In the genomic region with DNA sequence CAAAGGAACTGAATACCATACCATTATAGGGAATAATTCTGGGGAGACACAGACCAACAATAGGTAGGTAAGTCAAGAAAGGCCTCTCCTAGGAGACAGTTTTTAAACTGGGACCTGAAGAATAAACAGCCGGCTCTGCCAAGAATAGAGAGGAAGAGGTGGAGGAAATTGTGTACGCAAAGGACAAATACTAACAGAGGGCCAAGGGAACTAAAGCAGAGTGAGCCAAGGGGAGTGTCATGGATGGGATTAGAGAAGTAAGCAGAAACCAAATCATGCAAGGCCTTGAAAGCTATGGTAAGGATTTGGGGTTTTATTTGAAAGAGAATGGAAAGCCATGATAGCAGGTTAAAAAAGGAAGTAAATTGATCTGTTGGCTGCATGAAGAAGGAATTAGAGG, we compare ENCODE assay signal across 14 cellular contexts. TPM values are rescaled to one million over a fixed set of nuclear protein-coding genes. Genes with fewer than 3 reads are reported as not detected.
DNase-seq lines count a peak whose midpoint lies in the region; FAIRE-seq and TF ChIP-seq lines count a peak whose summit lies in the region.
"Had no signal": no experiment of that assay in that cellular context is flagged by ENCODE, and none has a peak within 500 bp of the region (broad histone marks: within the 10 kb centered on the region; RNA-seq: fewer than 3 reads in every experiment).

No MANE protein-coding gene starts in this region.

- H3K36me3 ChIP-seq in mesendoderm (ENCODE audit: control insufficient read depth, insufficient read depth, low read length): no peaks in the 10 kb centered on the region

- H3K27ac ChIP-seq in VCaP: peak overlapping the region; percentile 59
- no peak overlapping the region for H3K27ac ChIP-seq in mesendoderm (ENCODE audit: low read depth, low read length)
- H3K27ac ChIP-seq: KMS-11 had no signal

- H3K4me1 Mint-ChIP-seq in chondrocyte (ENCODE audit: low read depth): peaks cover 10% of the 10 kb centered on the region

- no peaks in the 10 kb centered on the region for H3K79me2 ChIP-seq in mesendoderm (ENCODE audit: control insufficient read depth, insufficient read depth, low read length)

- TF ChIP-seq CTCF in VCaP (conservative IDR thresholded peaks at IDR 0.05): no peak
- TF ChIP-seq CTCF in chondrocyte (IDR thresholded peaks at IDR 0.05): no peak

- no peaks in the 10 kb centered on the region for H3K79me1 ChIP-seq in mesendoderm (ENCODE audit: low read length)

- FAIRE-seq in GM18507 (lab: Jason Lieb, UNC): peak; percentile 31

- no peak overlapping the region for H3K4ac ChIP-seq in mesendoderm (ENCODE audit: low read depth, low read length)

- no peak overlapping the region for H3K27ac Mint-ChIP-seq in chondrocyte (ENCODE audit: unreplicated experiment)

- no peak overlapping the region for H2BK120ac ChIP-seq in mesendoderm (ENCODE audit: low read depth, low read length)

- H3K4me1 ChIP-seq in mesendoderm (ENCODE audit: control insufficient read depth, low read depth, low read length): no peaks in the 10 kb centered on the region

- no peaks in the 10 kb centered on the region for H3K27me3 Mint-ChIP-seq in chondrocyte (ENCODE audit: low read depth)

- no peak overlapping the region for H3K4me3 ChIP-seq in mesendoderm (ENCODE audit: low read length)

- DNase-seq in GM18507 (ENCODE audit: extremely low spot score, insufficient read length, low read depth) (no peak), NCI-H2029 treated with DMSO at 0.1 percent for 48 hours (lab: John Stamatoyannopoulos, UW) (peak; percentile 75), mesendoderm (no peak), nucleus accumbens (lab: John Stamatoyannopoulos, UW) (no peak), chondrocyte (ENCODE audit: low spot score) (no peak)
- DNase-seq in stimulated activated CD4-positive, alpha-beta T cell treated with anti-CD3 and anti-CD28 coated beads, Interleukin-4, amount 100 ng/mL, for 1 hour: no peak
- DNase-seq: AML-193, Caco-2, DMS79, NCI-H1048, NCI-H345 had no signal

- no peak overlapping the region for H3K18ac ChIP-seq in mesendoderm (ENCODE audit: low read length)

- no peak overlapping the region for H4K5ac ChIP-seq in mesendoderm (ENCODE audit: low read length)

- no CpG with 5 or more reads among the region's 2 CpGs for whole genome bisulfite sequencing in mesendoderm (ENCODE audit: extremely low coverage, insufficient coverage, low lambda C conversion rate)

- H3K9me3 Mint-ChIP-seq in chondrocyte (ENCODE audit: low read depth): no peaks in the 10 kb centered on the region
- H3K9me3 Mint-ChIP-seq: CD14-positive monocyte had no signal

- no peaks in the 10 kb centered on the region for H3K36me3 Mint-ChIP-seq in chondrocyte (ENCODE audit: low read depth)
- H3K36me3 Mint-ChIP-seq: CD14-positive monocyte had no signal

- no peak overlapping the region for H3K4me2 ChIP-seq in mesendoderm (ENCODE audit: low read length)

- no peak overlapping the region for H3K4me3 Mint-ChIP-seq in chondrocyte (ENCODE audit: unreplicated experiment)
- H3K4me3 Mint-ChIP-seq: CD14-positive monocyte had no signal

- H3K56ac ChIP-seq in mesendoderm (ENCODE audit: low read length): no peak overlapping the region

- no peak overlapping the region for H2AK5ac ChIP-seq in mesendoderm (ENCODE audit: low read length)

- no peak overlapping the region for H4K8ac ChIP-seq in mesendoderm (ENCODE audit: low read depth, low read length)

- no peak overlapping the region for H3K9ac ChIP-seq in mesendoderm (ENCODE audit: low read length)
- H3K9ac ChIP-seq: KMS-11 had no signal

- H3K23ac ChIP-seq in mesendoderm (ENCODE audit: low read length): peak overlapping the region; percentile 25

- H2BK15ac ChIP-seq in mesendoderm (replicated peaks; ENCODE audit: low read depth): no peak overlapping the region

- no peak overlapping the region for H2BK5ac ChIP-seq in mesendoderm (ENCODE audit: low read length)

- no peaks in the 10 kb centered on the region for H3K27me3 ChIP-seq in mesendoderm (ENCODE audit: insufficient read depth, low read length, poor library complexity)

RNA-seq across cellular contexts. Expression of a gene that starts 18.1 kb away (rescaled TPM):
- 1.1 TPM for polyA plus RNA-seq in mesendoderm (2013, experiment 1 of 2)
- polyA plus RNA-seq in mesendoderm (2013, experiment 2 of 2): 1.0 TPM
- total RNA-seq in chondrocyte: 0.40 to 1.3 TPM (median 0.56 TPM) in 3 replicates
